8 cellular contexts compared by ENCODE assay signal in genomic region chr7:81482600-81483186, GRCh38.
DNase-seq lines count a peak whose midpoint lies in the region; ATAC-seq and TF ChIP-seq lines count a peak whose summit lies in the region.

No MANE protein-coding gene starts in this region.

- H3K36me3 ChIP-seq in SK-N-MC (ENCODE audit: insufficient read depth, low read length) (no peaks in the 10 kb centered on the region), gastroesophageal sphincter (no peaks in the 10 kb centered on the region), uterus (no peaks in the 10 kb centered on the region)

- H3K4me1 ChIP-seq in gastroesophageal sphincter = peaks cover 0 to 19% (median 0%) of the 10 kb centered on the region in 3 donors
- H3K4me1 ChIP-seq in uterus = no peaks in the 10 kb centered on the region

- H3K27me3 ChIP-seq in gastroesophageal sphincter (no peaks in the 10 kb centered on the region), uterus (no peaks in the 10 kb centered on the region)

- H3K9ac ChIP-seq in SK-N-MC (ENCODE audit: insufficient read length) = no peak overlapping the region

- ATAC-seq in HG03520 (IDR thresholded peaks at IDR 0.05; ENCODE audit: unreplicated experiment) (peak; percentile 71), gastroesophageal sphincter (no peak), GM21447 (IDR thresholded peaks at IDR 0.05; ENCODE audit: unreplicated experiment) (no peak)

- TF ChIP-seq EP300 in gastroesophageal sphincter (IDR thresholded peaks at IDR 0.05) = no peak

- H3K27ac ChIP-seq in SK-N-MC = no peak overlapping the region
- no peak overlapping the region for H3K27ac ChIP-seq in gastroesophageal sphincter
- H3K27ac ChIP-seq in uterus = no peak overlapping the region

- H3K9me3 ChIP-seq in SK-N-MC (ENCODE audit: low read depth, low read length) = no peaks in the 10 kb centered on the region
- no peaks in the 10 kb centered on the region for H3K9me3 ChIP-seq in gastroesophageal sphincter
- no peaks in the 10 kb centered on the region for H3K9me3 ChIP-seq in uterus

- TF ChIP-seq CTCF in gastroesophageal sphincter (IDR thresholded peaks at IDR 0.05) (peak; percentile 53 to 70 (median 60)), uterus (IDR thresholded peaks at IDR 0.05) (peak; percentile 52 to 60 (median 58))

- H3K4me3 ChIP-seq in SK-N-MC = no peak overlapping the region
- no peak overlapping the region for H3K4me3 ChIP-seq in gastroesophageal sphincter
- no peak overlapping the region for H3K4me3 ChIP-seq in uterus

- intact Hi-C loops in uterus (cut with DNase I; ENCODE audit: low total_unique reads) = no loop called here

- no peak for TF ChIP-seq POLR2A in gastroesophageal sphincter (IDR thresholded peaks at IDR 0.05)
- no peak for TF ChIP-seq POLR2A in uterus (IDR thresholded peaks at IDR 0.05)

- peak; percentile 47 for DNase-seq in NCI-H82 (lab: John Stamatoyannopoulos, UW)
- no peak for DNase-seq in NCI-H82 treated with DMSO at 0.1 percent for 48 hours (lab: John Stamatoyannopoulos, UW; ENCODE audit: unreplicated experiment)
- peak; percentile 45 for DNase-seq in SK-N-MC (ENCODE audit: low read depth, low spot score)
- DNase-seq in uterus = no peak
- no peak for DNase-seq in NK-92 (lab: John Stamatoyannopoulos, UW; ENCODE audit: unreplicated experiment)

- 2 to 5% methylated on average over 2 of the region's 2 CpGs for WGBS in gastroesophageal sphincter (ENCODE audit: low coverage in 1 of 2), 2 donors

Comparison
In these comparisons a context has a peak if more than half of its experiments do, and no peak if none do; other contexts are left out.
1. DNase-seq: peak in NCI-H82 (single experiment) and SK-N-MC (single experiment); none in NCI-H82 treated with DMSO at 0.1 percent for 48 hours (single experiment), uterus (0 of 2) and NK-92 (single experiment).